ENCODE assay signal across 7 cellular contexts in genomic region chrX:94418065-94418464, GRCh38.
"Had no signal": no experiment of that assay in that cellular context is flagged by ENCODE, and none has a peak within 500 bp of the region (broad histone marks: within the 10 kb centered on the region; RNA-seq: fewer than 3 reads in every experiment).

No MANE protein-coding gene starts in this region.

- H3K4me3 ChIP-seq: GM23338 had no signal

- DNase-seq: H9, HCEC 1CT, KBM-7 had no signal

- FAIRE-seq: H1, H54, HTR-8/SVneo had no signal

- ATAC-seq: GM23338 had no signal

- H2AFZ ChIP-seq: GM23338 had no signal

- H3K4me2 ChIP-seq: GM23338 had no signal
